In the genomic region with DNA sequence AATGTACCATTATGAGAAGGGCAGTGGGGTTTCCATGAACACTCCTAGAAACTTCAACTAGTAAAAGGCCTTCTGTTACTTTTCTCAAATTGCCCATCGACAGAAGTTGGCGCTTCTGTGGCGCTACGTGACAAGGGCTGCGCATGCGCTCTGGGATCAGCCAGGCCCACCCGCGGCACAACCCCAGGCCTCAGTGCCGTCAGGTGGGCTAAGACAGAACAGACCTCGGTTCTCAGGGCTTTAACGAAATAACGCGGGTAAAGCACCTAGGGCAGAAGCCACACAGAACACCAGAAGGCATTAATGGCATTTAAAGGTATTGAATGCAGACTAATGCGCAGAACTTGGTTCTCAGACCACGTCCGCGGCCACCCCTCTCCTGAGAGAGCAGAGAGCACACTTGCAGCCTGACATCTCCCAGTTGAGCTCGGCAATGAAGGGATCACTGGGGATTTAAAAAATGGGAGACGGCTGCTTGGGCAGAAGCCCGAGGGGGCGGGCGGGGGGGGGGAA, we compare ENCODE assay signal across 8 cellular contexts.
A peak's percentile ranks its signal among the peaks of the same experiment; 100 is the strongest.
DNase-seq lines count a peak whose midpoint lies in the region; ATAC-seq lines count a peak whose summit lies in the region.

No MANE protein-coding gene starts in this region.

- DNase-seq in NCI-H2196 (lab: John Stamatoyannopoulos, UW; ENCODE audit: unreplicated experiment) (peak; percentile 45), dedifferentiated amniotic fluid mesenchymal stem cell (ENCODE audit: extremely low spot score) (peak; percentile 39), left lobe of liver (ENCODE audit: low spot score) (peak; percentile 77), KG1 (lab: John Stamatoyannopoulos, UW) (no peak)
- DNase-seq in activated CD4-positive, alpha-beta T cell treated with anti-CD3 and anti-CD28 coated beads, Interleukin-2, amount 50 U/mL, for 1 hour = peak; percentile 71
- DNase-seq in stimulated activated CD4-positive, alpha-beta T cell treated with anti-CD3 and anti-CD28 coated beads, Interleukin-2, amount 100 ng/mL, for 4 hours (ENCODE audit: low read depth) = peak; percentile 72

- ATAC-seq in GM18519 (IDR thresholded peaks at IDR 0.05; ENCODE audit: low FRiP score, unreplicated experiment) (peak; percentile 16), HG02981 (IDR thresholded peaks at IDR 0.05; ENCODE audit: unreplicated experiment) (peak; percentile 22), left lobe of liver (peak; percentile 62)
